ENCODE assay signal across 8 cellular contexts in genomic region chr1:85274969-85275453, GRCh38. TPM values are rescaled to one million over a fixed set of nuclear protein-coding genes. Genes with fewer than 3 reads are reported as not detected.
A peak's percentile ranks its signal among the peaks of the same experiment; 100 is the strongest.
DNase-seq lines count a peak whose midpoint lies in the region; ATAC-seq and TF ChIP-seq lines count a peak whose summit lies in the region.

No MANE protein-coding gene starts in this region.

- no peaks in the 10 kb centered on the region for H3K9me3 Mint-ChIP-seq in progenitor cell of endocrine pancreas (ENCODE audit: low read depth)

- no peaks in the 10 kb centered on the region for H3K27me3 Mint-ChIP-seq in progenitor cell of endocrine pancreas

- H3K27me3 ChIP-seq in heart left ventricle = no peaks in the 10 kb centered on the region

- peak overlapping the region; percentile 86 for H3K4me3 Mint-ChIP-seq in progenitor cell of endocrine pancreas (ENCODE audit: low read depth)

- peaks cover 8 to 68% (median 27%) of the 10 kb centered on the region in 12 donors for H3K4me1 ChIP-seq in heart left ventricle

- ATAC-seq in heart left ventricle (no peak), left cardiac atrium (no peak), esophagus mucosa (peak; percentile 42), HG03469 (IDR thresholded peaks at IDR 0.05; ENCODE audit: unreplicated experiment) (no peak), GM18517 (IDR thresholded peaks at IDR 0.05; ENCODE audit: unreplicated experiment) (no peak)

- H3K9me3 ChIP-seq in heart left ventricle = no peaks in the 10 kb centered on the region

- CTCF ChIA-PET in RWPE1 (lab: Yijun Ruan, JAX) = interaction anchor here (0.6 to 1.2 kb wide), 2 partner anchors 16 to 206 kb away, joined by 4 to 6 read pairs; partner anchors contain the start of gene C1orf52

- 53 to 70% (median 57%) methylated on average over 1 of the region's 1 CpG for WGBS in heart left ventricle, 4 donors

- POLR2A ChIA-PET in RWPE1 (lab: Yijun Ruan, JAX; ENCODE audit: low non-redundant PET) = no interaction called here

- peak overlapping the region; percentile 90 for H3K27ac Mint-ChIP-seq in progenitor cell of endocrine pancreas

- H3K4me3 ChIP-seq in heart left ventricle = peak overlapping the region in 10 of 12 donors; percentile 69 to 97 (median 92)

- TF ChIP-seq CTCF in heart left ventricle (IDR thresholded peaks at IDR 0.05) (no peak), RWPE1 (conservative IDR thresholded peaks at IDR 0.05; ENCODE audit: low read depth) (no peak), progenitor cell of endocrine pancreas (IDR thresholded peaks at IDR 0.05; ENCODE audit: unreplicated experiment) (no peak)

- peaks cover 0 to 38% (median 16%) of the 10 kb centered on the region in 9 donors for H3K36me3 ChIP-seq in heart left ventricle

- H3K27ac ChIP-seq in heart left ventricle = peak overlapping the region in 7 of 12 donors; percentile 61 to 98 (median 97)
- H3K27ac ChIP-seq in RWPE1 = no peak overlapping the region

- peaks cover 13% of the 10 kb centered on the region for H3K36me3 Mint-ChIP-seq in progenitor cell of endocrine pancreas (ENCODE audit: insufficient read depth)

- DNase-seq in heart left ventricle (no peak), left cardiac atrium (no peak), RWPE1 (ENCODE audit: low spot score) (peak; percentile 70), progenitor cell of endocrine pancreas (ENCODE audit: low spot score, unreplicated experiment) (no peak), activated gamma-delta T cell treated with Interleukin-2 at 50 U/mL for 16 hours (no peak)

- intact Hi-C loops in heart left ventricle (cut with DNase I) (no loop called here), left cardiac atrium (cut with DNase I) (no loop called here)

- TF ChIP-seq POLR2A in heart left ventricle (IDR thresholded peaks at IDR 0.05) = no peak

- peaks cover 22% of the 10 kb centered on the region for H3K4me1 Mint-ChIP-seq in progenitor cell of endocrine pancreas (ENCODE audit: low read depth)

RNA-seq across cellular contexts. Expression of gene BCL10, which starts 1.4 kb away (rescaled TPM):
- 10 to 100 TPM in 4 of 9 donors, 1 to 10 TPM in 5; 6.9 to 20.4 (median 8.7) TPM for total RNA-seq in heart left ventricle
- polyA plus RNA-seq in heart left ventricle = 1 to 10 TPM; 3.4 to 5.9 TPM
- 10 to 100 TPM in 1 of 2 donors, 1 to 10 TPM in 1; 9.0 to 12.7 TPM for total RNA-seq in left cardiac atrium
- 52.1 TPM for total RNA-seq in esophagus mucosa
- total RNA-seq in progenitor cell of endocrine pancreas = 19.9 and 20.9 TPM in 2 replicates

RNA-seq across cellular contexts. Expression of gene C1orf52, which starts 15.5 kb away (rescaled TPM):
- 10 to 100 TPM; 11.4 to 23.2 (median 17.0) TPM for total RNA-seq in heart left ventricle
- 10 to 100 TPM; 16.5 to 22.6 TPM for polyA plus RNA-seq in heart left ventricle
- 10 to 100 TPM; 15.6 to 17.6 TPM for total RNA-seq in left cardiac atrium
- total RNA-seq in esophagus mucosa = 11.7 TPM
- 41.0 and 42.2 TPM in 2 replicates for total RNA-seq in progenitor cell of endocrine pancreas
